23 cellular contexts compared by ENCODE assay signal in the genomic region with DNA sequence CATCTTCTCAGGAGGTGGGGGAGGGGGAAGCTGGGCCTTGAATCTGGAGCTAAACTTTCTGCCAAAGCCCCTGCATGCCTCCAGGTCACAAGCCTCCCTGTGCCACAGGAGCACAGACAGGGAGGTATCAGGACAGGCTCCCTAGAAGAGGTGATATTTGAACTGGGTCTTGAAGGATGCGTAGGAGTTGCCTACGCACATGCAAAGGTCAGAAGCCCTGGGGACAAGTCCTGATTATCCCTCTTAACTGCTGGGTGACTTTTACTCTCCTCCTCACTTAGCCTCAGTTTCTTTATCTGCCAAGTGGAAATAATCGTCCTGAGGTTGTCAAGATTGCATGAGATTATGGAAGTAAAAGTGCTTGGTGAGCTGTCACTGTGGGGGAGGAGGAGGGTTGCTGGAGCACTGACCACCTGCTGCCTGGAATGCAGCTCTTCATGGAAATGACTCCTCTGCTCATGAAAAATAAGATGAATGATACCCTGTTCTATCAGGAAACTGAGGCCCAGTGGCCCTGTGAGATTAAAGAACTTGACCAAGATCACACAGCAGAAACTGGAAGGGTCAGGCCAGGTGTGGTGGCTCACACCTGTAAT. TPM values are rescaled to one million over a fixed set of nuclear protein-coding genes. Genes with fewer than 3 reads are reported as not detected.
A peak's percentile ranks its signal among the peaks of the same experiment; 100 is the strongest.
DNase-seq lines count a peak whose midpoint lies in the region; ATAC-seq and TF ChIP-seq lines count a peak whose summit lies in the region.
"Had no signal": no experiment of that assay in that cellular context is flagged by ENCODE, and none has a peak within 500 bp of the region (broad histone marks: within the 10 kb centered on the region; RNA-seq: fewer than 3 reads in every experiment).

No MANE protein-coding gene starts in this region.

- no peaks in the 10 kb centered on the region for H3K27me3 ChIP-seq in SJCRH30
- H3K27me3 ChIP-seq: breast epithelium had no signal

- H3K27me3 Mint-ChIP-seq in CD14-positive monocyte (ENCODE audit: low read depth in 3 of 3), result peaks cover 72 to 90% (median 79%) of the 10 kb centered on the region in 3 donors

- H3K27ac Mint-ChIP-seq in CD14-positive monocyte, result no peak overlapping the region
- H3K27ac Mint-ChIP-seq: activated CD4-positive, alpha-beta memory T cell treated with anti-CD3 and anti-CD28 coated beads, Interleukin-2, amount 10 ng/mL, durations not matched to agents 7 days and 5 days; natural killer cell; T-cell had no signal

- peak overlapping the region in 1 of 2 donors; percentile 76 for H3K4me3 Mint-ChIP-seq in CD14-positive monocyte
- H3K4me3 Mint-ChIP-seq: activated CD4-positive, alpha-beta memory T cell treated with anti-CD3 and anti-CD28 coated beads, Interleukin-2, amount 10 ng/mL, durations not matched to agents 7 days and 5 days; H9; natural killer cell; T-cell had no signal

- no peak for ATAC-seq in HG03095 (IDR thresholded peaks at IDR 0.05; ENCODE audit: unreplicated experiment)
- ATAC-seq: activated CD4-positive, CD25-positive, alpha-beta regulatory T cell treated with anti-CD3 and anti-CD28 coated beads, Interleukin-2, amount 50 U/mL, for 24 hours; natural killer cell; T-cell had no signal

- peak; percentile 8 for DNase-seq in CD14-positive monocyte (ENCODE audit: low spot score)
- no peak for DNase-seq in SJCRH30
- DNase-seq in choroid plexus epithelial cell (ENCODE audit: low read depth), result no peak
- DNase-seq in posterior vena cava (ENCODE audit: low spot score), result peak; percentile 40
- no peak for DNase-seq in UCSD-AML1 (lab: John Stamatoyannopoulos, UW; ENCODE audit: unreplicated experiment)
- no peak for DNase-seq in superior temporal gyrus (ENCODE audit: extremely low spot score)
- DNase-seq in ecto neural progenitor cell (ENCODE audit: low spot score), result no peak
- DNase-seq: activated CD4-positive, alpha-beta memory T cell treated with anti-CD3 and anti-CD28 coated beads, Interleukin-2, amount 10 ng/mL, durations not matched to agents 7 days and 5 days; activated effector memory CD4-positive, alpha-beta T cell treated with Interleukin-2 at 50 U/mL for 16 hours; activated T-cell treated with anti-CD3 and anti-CD28 coated beads for 4 hours; Calu3; DND-41; H9; natural killer cell; T-cell had no signal

- intact Hi-C loops in CD14-positive monocyte (cut with micrococcal nuclease) (no loop called here), posterior vena cava (cut with DNase I) (loop anchor here in 1 of 2 donors (10.0 kb wide), 1 partner anchor 497 kb away; no protein-coding TSS in a partner anchor)

- no peaks in the 10 kb centered on the region for H3K9me3 ChIP-seq in SJCRH30 (replicated peaks)
- H3K9me3 ChIP-seq: breast epithelium, upper lobe of left lung had no signal

- peaks cover 0 to 3% (median 0%) of the 10 kb centered on the region in 7 donors for H3K9me3 Mint-ChIP-seq in CD14-positive monocyte
- H3K9me3 Mint-ChIP-seq: activated CD4-positive, alpha-beta memory T cell treated with anti-CD3 and anti-CD28 coated beads, Interleukin-2, amount 10 ng/mL, durations not matched to agents 7 days and 5 days; H9; IgD-negative memory B cell; natural killer cell; T-cell had no signal

- H3K4me3 ChIP-seq in SJCRH30 (no peak overlapping the region), choroid plexus epithelial cell (ENCODE audit: low read depth, low read length) (no peak overlapping the region)
- H3K4me3 ChIP-seq: upper lobe of left lung had no signal

- peak overlapping the region; percentile 79 for H3K27ac ChIP-seq in SJCRH30
- H3K27ac ChIP-seq: C4-2B, coronary artery, parathyroid adenoma, upper lobe of left lung had no signal

- no peaks in the 10 kb centered on the region for H3K36me3 ChIP-seq in SJCRH30
- H3K36me3 ChIP-seq: breast epithelium, upper lobe of left lung had no signal

- no peaks in the 10 kb centered on the region for H3K36me3 Mint-ChIP-seq in CD14-positive monocyte
- H3K36me3 Mint-ChIP-seq: natural killer cell, T-cell had no signal

- H3K4me1 ChIP-seq in SJCRH30, result peaks cover 71% of the 10 kb centered on the region
- H3K4me1 ChIP-seq: parathyroid adenoma had no signal

- peaks cover 4% of the 10 kb centered on the region for H3K4me1 Mint-ChIP-seq in CD14-positive monocyte
- H3K4me1 Mint-ChIP-seq: activated CD4-positive, alpha-beta memory T cell treated with anti-CD3 and anti-CD28 coated beads, Interleukin-2, amount 10 ng/mL, durations not matched to agents 7 days and 5 days; T-cell had no signal

- TF ChIP-seq CTCF in CD14-positive monocyte (IDR thresholded peaks at IDR 0.05) (no peak), choroid plexus epithelial cell (conservative IDR thresholded peaks at IDR 0.05; ENCODE audit: low read depth, low read length) (peak; percentile 4)

RNA-seq across cellular contexts. Expression of gene LAPTM5, which starts 50.6 kb away (rescaled TPM):
- 1,000 to 10,000 TPM; 1,019 to 1,153 TPM for polyA plus RNA-seq in CD14-positive monocyte
- total RNA-seq in SJCRH30 (2014; rRNA removed; shearing (Covaris generic)), result 31.5 and 34.9 TPM in 2 replicates
- total RNA-seq in posterior vena cava, result 100 to 1,000 TPM in 1 of 2 donors, 10 to 100 TPM in 1; 80.1 to 120 TPM
- total RNA-seq: Calu3 had no signal

Comparison
In these comparisons a context has a peak if more than half of its experiments do, and no peak if none do; other contexts are left out.
1. DNase-seq: peak in CD14-positive monocyte (single experiment) and posterior vena cava (single experiment); none in SJCRH30 (0 of 2), choroid plexus epithelial cell (single experiment), UCSD-AML1 (single experiment), superior temporal gyrus (single experiment) and ecto neural progenitor cell (single experiment).